Comparison of ENCODE assay signal across 8 cellular contexts in the genomic region with DNA sequence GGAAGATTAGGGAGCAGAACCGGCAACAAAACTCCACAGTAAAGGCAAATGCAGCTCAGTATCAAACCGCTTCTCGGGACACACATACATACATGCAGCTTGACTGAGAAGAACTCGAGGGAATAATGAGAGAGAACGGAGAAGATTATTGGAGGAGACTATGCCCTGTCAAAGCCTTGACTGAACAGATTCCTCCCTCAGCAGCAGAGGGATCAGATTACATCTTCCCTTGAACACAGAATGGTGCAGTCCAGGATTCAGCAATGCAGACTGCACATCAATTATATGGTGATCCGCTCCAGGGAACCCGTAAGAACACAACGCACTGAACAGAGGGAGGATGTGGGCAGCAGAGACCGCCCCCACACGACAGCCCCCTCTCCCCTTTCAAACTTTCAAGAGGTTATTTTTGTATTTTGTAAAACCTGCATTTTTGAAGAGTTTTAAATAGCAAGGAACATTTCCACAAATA.
DNase-seq lines count a peak whose midpoint lies in the region; ATAC-seq and FAIRE-seq lines count a peak whose summit lies in the region.

No MANE protein-coding gene starts in this region.

- FAIRE-seq in islet of Langerhans (lab: Jason Lieb, UNC) (peak; percentile 99), small intestine (lab: Jason Lieb, UNC) (no peak)

- in situ Hi-C loops in T47D (cut with HindIII; ENCODE audit: low pct_unique_long_range_greater_than_20kb, low sequenced_read_pairs), result no loop called here

- peak overlapping the region in 1 of 2 donors; percentile 50 for H3K27ac ChIP-seq in small intestine (ENCODE audit: low read depth in 1 of 2, low read length in 1 of 2)

- ATAC-seq in GM19043 (IDR thresholded peaks at IDR 0.05; ENCODE audit: low read depth, unreplicated experiment) (peak; percentile 91), HG03457 (IDR thresholded peaks at IDR 0.05; ENCODE audit: unreplicated experiment) (peak; percentile 64)

- H3K4me1 ChIP-seq in small intestine (ENCODE audit: control insufficient read depth in 2 of 2, insufficient read depth in 1 of 2, low read depth in 1 of 2, low read length in 1 of 2), result no peaks in the 10 kb centered on the region

- peak; percentile 90 for DNase-seq in Ammon's horn (ENCODE audit: low spot score)
- peak; percentile 96 for DNase-seq in NCI-H526 treated with DMSO at 0.1 percent for 48 hours (lab: John Stamatoyannopoulos, UW)
- peak; percentile 9 to 93 for DNase-seq in T47D (ENCODE audit: low read depth in 1 of 2, low spot score in 1 of 2)
- DNase-seq in small intestine, result peak; percentile 3
- DNase-seq in activated CD4-positive, alpha-beta T cell treated with anti-CD3 and anti-CD28 coated beads for 1 hour, result no peak

- no peaks in the 10 kb centered on the region for H3K9me3 ChIP-seq in small intestine (ENCODE audit: control insufficient read depth, low read depth)

- H3K36me3 ChIP-seq in small intestine (ENCODE audit: control insufficient read depth in 2 of 2, insufficient read depth in 2 of 2, low read length in 2 of 2), result no peaks in the 10 kb centered on the region

- no peak overlapping the region for H3K4me3 ChIP-seq in small intestine (ENCODE audit: low read depth in 1 of 2, low read length in 2 of 2)

- H3K27me3 ChIP-seq in small intestine (ENCODE audit: control insufficient read depth in 2 of 2, insufficient read depth in 2 of 2, low read length in 2 of 2), result no peaks in the 10 kb centered on the region

- WGBS in small intestine, 3 donors, result 33 to 83% (median 69%) methylated on average over 10 of the region's 10 CpGs
